18 cellular contexts compared by ENCODE assay signal in genomic region chr17:63426917-63427308, GRCh38. TPM values are rescaled to one million over a fixed set of nuclear protein-coding genes. Genes with fewer than 3 reads are reported as not detected.
DNase-seq lines count a peak whose midpoint lies in the region; ATAC-seq and TF ChIP-seq lines count a peak whose summit lies in the region.
"Had no signal": no experiment of that assay in that cellular context is flagged by ENCODE, and none has a peak within 500 bp of the region (broad histone marks: within the 10 kb centered on the region; RNA-seq: fewer than 3 reads in every experiment).

No MANE protein-coding gene starts in this region.

- no peaks in the 10 kb centered on the region for H3K9me3 Mint-ChIP-seq in CD4-positive, alpha-beta memory T cell
- no peaks in the 10 kb centered on the region for H3K9me3 Mint-ChIP-seq in endodermal cell

- WGBS in endodermal cell (ENCODE audit: insufficient coverage in 1 of 2, insufficient read length in 1 of 2), 2 experiments, result 87% methylated on average over 2 of the region's 2 CpGs; no CpG with 5 or more reads in 1 of the 2 experiments

- H3K4me1 Mint-ChIP-seq in CD4-positive, alpha-beta memory T cell, result peaks cover 27 to 52% (median 41%) of the 10 kb centered on the region in 4 donors
- peaks cover 27% of the 10 kb centered on the region for H3K4me1 Mint-ChIP-seq in endodermal cell

- no peaks in the 10 kb centered on the region for H3K36me3 ChIP-seq in BLaER1
- H3K36me3 ChIP-seq in CD4-positive, alpha-beta memory T cell (ENCODE audit: insufficient read depth, low read length), result no peaks in the 10 kb centered on the region
- no peaks in the 10 kb centered on the region for H3K36me3 ChIP-seq in endodermal cell (ENCODE audit: control insufficient read depth, insufficient read depth, low read length)

- H3K4me3 ChIP-seq in BLaER1 (no peak overlapping the region), endodermal cell (ENCODE audit: low read length) (no peak overlapping the region)
- H3K4me3 ChIP-seq in CD4-positive, alpha-beta memory T cell (ENCODE audit: low read length in 2 of 2), result no peak overlapping the region

- no peaks in the 10 kb centered on the region for H3K36me3 Mint-ChIP-seq in CD4-positive, alpha-beta memory T cell
- no peaks in the 10 kb centered on the region for H3K36me3 Mint-ChIP-seq in endodermal cell (ENCODE audit: low read depth)

- POLR2A ChIA-PET in CD4-positive, alpha-beta memory T cell (lab: Charles Lee; ENCODE audit: partially characterized antibody), result interaction anchor here (1.0 to 7.3 kb wide), 12 partner anchors 9 to 416 kb away, joined by 3 to 125 read pairs (median 14); partner anchors contain the start of genes ACE and CYB561

- no peaks in the 10 kb centered on the region for H3K9me3 ChIP-seq in BLaER1
- no peaks in the 10 kb centered on the region for H3K9me3 ChIP-seq in CD4-positive, alpha-beta memory T cell (ENCODE audit: control insufficient read depth in 1 of 2, low read length in 2 of 2)
- H3K9me3 ChIP-seq in endodermal cell (ENCODE audit: control insufficient read depth, low read length), result no peaks in the 10 kb centered on the region
- H3K9me3 ChIP-seq: BE2C, SK-N-SH had no signal

- ATAC-seq in GM21367 (IDR thresholded peaks at IDR 0.05; ENCODE audit: unreplicated experiment), result no peak
- ATAC-seq: PC-3, Right ventricle myocardium inferior had no signal

- H4K20me1 ChIP-seq in BLaER1, result peaks cover 6% of the 10 kb centered on the region; the same call in 1 of the 2 replicates

- H3K27me3 ChIP-seq in BLaER1, result no peaks in the 10 kb centered on the region
- no peaks in the 10 kb centered on the region for H3K27me3 ChIP-seq in CD4-positive, alpha-beta memory T cell (ENCODE audit: insufficient read depth, low read length)
- no peaks in the 10 kb centered on the region for H3K27me3 ChIP-seq in endodermal cell (ENCODE audit: control insufficient read depth, insufficient read depth, low read length, poor library complexity, severe bottlenecking)
- H3K27me3 ChIP-seq: BE2C had no signal

- in situ Hi-C loops in G401 (cut with HindIII; ENCODE audit: low sequenced_read_pairs), result no loop called here

- peaks cover 33% of the 10 kb centered on the region for H3K4me1 ChIP-seq in BLaER1
- H3K4me1 ChIP-seq in CD4-positive, alpha-beta memory T cell (ENCODE audit: insufficient read depth, low read length), result peaks cover 46% of the 10 kb centered on the region
- peaks cover 11% of the 10 kb centered on the region for H3K4me1 ChIP-seq in endodermal cell (ENCODE audit: control insufficient read depth, insufficient read depth, low read length)

- no peak overlapping the region for H3K27ac ChIP-seq in BLaER1
- no peak overlapping the region for H3K27ac ChIP-seq in CD4-positive, alpha-beta memory T cell (ENCODE audit: low read depth, low read length)
- H3K27ac ChIP-seq in endodermal cell (ENCODE audit: low read depth, low read length), result no peak overlapping the region

- peak overlapping the region in 6 of 8 donors; percentile 18 to 78 (median 50) for H3K4me3 Mint-ChIP-seq in CD4-positive, alpha-beta memory T cell
- no peak overlapping the region for H3K4me3 Mint-ChIP-seq in endodermal cell

- peak overlapping the region in 6 of 7 donors; percentile 26 to 93 (median 82) for H3K27ac Mint-ChIP-seq in CD4-positive, alpha-beta memory T cell
- peak overlapping the region; percentile 3 for H3K27ac Mint-ChIP-seq in endodermal cell

- TF ChIP-seq POLR2A in erythroblast (IDR thresholded peaks at IDR 0.05; ENCODE audit: low read length), result no peak

- peak overlapping the region; percentile 43 for H3K4me2 ChIP-seq in BLaER1
- H3K4me2 ChIP-seq: SK-N-SH had no signal

- TF ChIP-seq CTCF in endodermal cell (conservative IDR thresholded peaks at IDR 0.05), result no peak

- no peak for DNase-seq in CD4-positive, alpha-beta memory T cell
- DNase-seq in RPMI8226, result peak; percentile 40
- DNase-seq in endodermal cell, result no peak
- no peak for DNase-seq in G401 (ENCODE audit: low spot score)
- no peak for DNase-seq in erythroblast (lab: John Stamatoyannopoulos, UW)
- DNase-seq: BE2C; COR-L47; DMS153; EL; NCI-H1436 treated with DMSO at 0.1 percent for 48 hours; NCI-H2227 treated with DMSO at 0.1 percent for 48 hours; NCI-H524 treated with DMSO at 0.1 percent for 48 hours; NK-92 treated with Interleukin-12 subunit alpha and Interleukin-12 subunit beta, amount 100 ng/mL, for 24 hours; PC-3; SK-N-SH had no signal

- intact Hi-C loops in CD4-positive, alpha-beta memory T cell (cut with micrococcal nuclease), result loop anchor here (10.0 kb wide), 1 partner anchor 268 kb away; no protein-coding TSS in a partner anchor

- CTCF ChIA-PET in CD4-positive, alpha-beta memory T cell (lab: Charles Lee; ENCODE audit: partially characterized antibody), result interaction anchor here (1.0 to 11.4 kb wide), 14 partner anchors 10 to 383 kb away, joined by 4 to 339 read pairs (median 15); partner anchors contain the start of genes ACE and CYB561

- H3K27me3 Mint-ChIP-seq in CD4-positive, alpha-beta memory T cell, result no peaks in the 10 kb centered on the region
- no peaks in the 10 kb centered on the region for H3K27me3 Mint-ChIP-seq in endodermal cell (ENCODE audit: insufficient read depth)

- H3K9ac ChIP-seq in BLaER1, result no peak overlapping the region
- no peak overlapping the region for H3K9ac ChIP-seq in endodermal cell (ENCODE audit: extremely low read depth, low read length, poor library complexity, severe bottlenecking)
- H3K9ac ChIP-seq: SK-N-SH had no signal

RNA-seq across cellular contexts. Expression of gene CYB561, which starts 19.2 kb away (rescaled TPM):
- total RNA-seq in CD4-positive, alpha-beta memory T cell, result 10 to 100 TPM; 81.0 to 83.7 TPM
- 10 to 100 TPM; 34.1 to 42.1 TPM for polyA plus RNA-seq in CD4-positive, alpha-beta memory T cell
- 10 to 100 TPM; 24.4 to 27.5 TPM for total RNA-seq in endodermal cell
- polyA plus RNA-seq in endodermal cell (2013, experiment 1 of 2), result 11.7 TPM
- polyA plus RNA-seq in endodermal cell (2013, experiment 2 of 2), result 10.6 TPM
- 1.5 TPM in 1 of 2 replicates, not detected in the other for total RNA-seq in G401 (2014; rRNA removed; shearing (Covaris generic))

RNA-seq across cellular contexts. Expression of gene ACE, which starts 49.9 kb away (rescaled TPM):
- 10 to 100 TPM; 56.7 TPM for total RNA-seq in CD4-positive, alpha-beta memory T cell
- polyA plus RNA-seq in CD4-positive, alpha-beta memory T cell, result 1 to 10 TPM; 1.8 to 7.5 TPM
- total RNA-seq in endodermal cell, result 10 to 100 TPM in 1 of 2 donors, 1 to 10 TPM in 1; 4.6 to 12.5 TPM
- 1.6 TPM for polyA plus RNA-seq in endodermal cell (2013, experiment 1 of 2)
- 1.9 TPM for polyA plus RNA-seq in endodermal cell (2013, experiment 2 of 2)
- total RNA-seq in G401 (2014; rRNA removed; shearing (Covaris generic)), result 1.1 and 2.4 TPM in 2 replicates

Comparison
In these comparisons a context has a peak if more than half of its experiments do, and no peak if none do; other contexts are left out.
1. RNA of gene CYB561, which starts 19.2 kb away (total RNA-seq): 81.0 to 83.7 TPM in CD4-positive, alpha-beta memory T cell and 24.4 to 27.5 TPM in endodermal cell; 1.5 TPM in G401; every median in the first group is over 10 times any median in the second.
2. RNA of gene ACE, which starts 49.9 kb away (total RNA-seq): 56.7 TPM in CD4-positive, alpha-beta memory T cell; 4.6 to 12.5 TPM in endodermal cell and 1.1 to 2.4 TPM in G401; every median in the first group is over 4 times any median in the second.